In genomic region chr15:64009798-64010241, GRCh38 we compare ENCODE assay signal across 8 cellular contexts. TPM values are rescaled to one million over a fixed set of nuclear protein-coding genes. Genes with fewer than 3 reads are reported as not detected.
DNase-seq lines count a peak whose midpoint lies in the region; ATAC-seq and TF ChIP-seq lines count a peak whose summit lies in the region.

No MANE protein-coding gene starts in this region.

- peak overlapping the region; percentile 55; the same call in 1 of the 2 replicates for H3K9ac ChIP-seq in OCI-LY1 (ENCODE audit: low read length)

- TF ChIP-seq POLR2A in spleen (IDR thresholded peaks at IDR 0.05), result no peak

- no peaks in the 10 kb centered on the region for H4K20me1 ChIP-seq in OCI-LY1 (ENCODE audit: insufficient read depth, low read length)

- peaks cover 72% of the 10 kb centered on the region for H3K4me1 ChIP-seq in OCI-LY1 (ENCODE audit: insufficient read depth, low read length, severe bottlenecking)
- peaks cover 17 to 85% (median 59%) of the 10 kb centered on the region in 6 donors for H3K4me1 ChIP-seq in spleen

- no peaks in the 10 kb centered on the region for H3K79me2 ChIP-seq in OCI-LY1 (ENCODE audit: insufficient read depth, low read length)

- H3K9me3 ChIP-seq in OCI-LY1 (ENCODE audit: low read length) (no peaks in the 10 kb centered on the region), spleen (no peaks in the 10 kb centered on the region)

- DNase-seq in activated naive CD4-positive, alpha-beta T cell treated with anti-CD3 and anti-CD28 coated beads, Interleukin-2, amount 50 U/mL, for 16 hours, result peak; percentile 55
- no peak for DNase-seq in spleen
- DNase-seq in epidermal melanocyte (ENCODE audit: insufficient read length, low spot score), result no peak
- DNase-seq in NCI-H2171 (lab: John Stamatoyannopoulos, UW), result no peak
- DNase-seq in NCI-H82 (lab: John Stamatoyannopoulos, UW), result no peak
- DNase-seq in GOT3 (lab: John Stamatoyannopoulos, UW), result no peak

- no peaks in the 10 kb centered on the region for H3K9me2 ChIP-seq in OCI-LY1 (ENCODE audit: low read depth, low read length)

- H3K4me2 ChIP-seq in OCI-LY1 (ENCODE audit: low read length), result peak overlapping the region; percentile 54

- no peaks in the 10 kb centered on the region for H3K27me3 ChIP-seq in OCI-LY1 (ENCODE audit: insufficient read depth, low read length)
- no peaks in the 10 kb centered on the region for H3K27me3 ChIP-seq in spleen (replicated peaks in 1 of 7)

- 0 out of 2 replicates have a peak, but pooled peaks cover 2% of the 10 kb centered on the region for H3F3A ChIP-seq in OCI-LY1 (ENCODE audit: insufficient read depth, low read length)

- TF ChIP-seq CTCF in OCI-LY1 (IDR thresholded peaks at IDR 0.05; ENCODE audit: low read length) (no peak), spleen (IDR thresholded peaks at IDR 0.05 in 8 of 11, conservative IDR thresholded peaks at IDR 0.05 in 3 of 11) (no peak)

- intact Hi-C loops in spleen (cut with DNase I; ENCODE audit: low total_unique reads), result no loop called here

- H3K27ac ChIP-seq in OCI-LY1 (ENCODE audit: low read depth, low read length, poor library complexity, severe bottlenecking), result peak overlapping the region; percentile 96
- H3K27ac ChIP-seq in spleen, result peak overlapping the region; percentile 8 to 84 (median 60)

- H3K36me3 ChIP-seq in OCI-LY1 (ENCODE audit: insufficient read depth, low read length), result no peaks in the 10 kb centered on the region
- no peaks in the 10 kb centered on the region for H3K36me3 ChIP-seq in spleen

- H3K4me3 ChIP-seq in OCI-LY1 (ENCODE audit: low read depth, low read length, poor library complexity, severe bottlenecking) (peak overlapping the region; percentile 5), spleen (no peak overlapping the region)

- peak; percentile 35 for ATAC-seq in GM18861 (IDR thresholded peaks at IDR 0.05; ENCODE audit: unreplicated experiment)

- H2AFZ ChIP-seq in OCI-LY1 (ENCODE audit: low read length), result no peak overlapping the region

- WGBS in spleen, 5 donors, result 69 to 78% (median 70%) methylated on average over 3 of the region's 3 CpGs

RNA-seq across cellular contexts. Expression of gene DAPK2, which starts 36.5 kb away (rescaled TPM):
- total RNA-seq in spleen, result 10 to 100 TPM; 12.2 to 38.3 (median 20.6) TPM
- polyA plus RNA-seq in spleen, result 1 to 10 TPM; 4.9 to 7.6 (median 6.0) TPM
